17 cellular contexts compared by ENCODE assay signal in the genomic region with DNA sequence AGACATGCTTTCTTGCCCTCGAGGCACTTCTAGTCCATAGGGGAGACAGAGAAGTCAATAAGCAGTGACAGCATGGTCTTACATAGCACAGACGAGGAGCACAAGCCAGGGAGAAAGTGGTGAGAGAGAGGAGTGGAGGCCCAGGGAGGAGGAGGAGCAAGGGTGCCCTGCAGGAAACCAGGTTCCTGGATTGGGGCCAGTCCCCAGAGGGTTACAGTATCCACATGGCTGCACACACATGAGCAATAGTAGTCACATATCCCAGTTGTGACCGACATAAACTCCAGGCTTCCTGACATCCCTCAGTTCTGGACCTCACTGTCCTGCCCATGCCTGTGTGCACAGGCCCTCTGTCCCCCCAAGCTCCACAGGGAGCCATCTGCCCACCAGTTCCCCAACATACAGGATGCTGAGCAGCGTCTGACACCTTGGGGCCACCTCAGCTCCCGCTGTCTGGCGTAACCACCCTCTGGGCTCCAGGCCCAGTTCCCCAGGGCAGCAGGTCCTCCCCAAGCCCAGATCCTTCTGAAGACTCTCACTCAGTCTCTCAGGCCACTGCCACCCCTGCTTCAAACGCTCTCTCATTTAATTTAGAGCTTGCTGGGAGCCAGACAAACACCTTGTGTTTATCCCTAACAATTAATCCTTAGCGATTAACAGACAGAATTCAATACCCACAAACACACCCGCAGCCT. TPM values are rescaled to one million over a fixed set of nuclear protein-coding genes. Genes with fewer than 3 reads are reported as not detected.
DNase-seq lines count a peak whose midpoint lies in the region; ATAC-seq, FAIRE-seq and TF ChIP-seq lines count a peak whose summit lies in the region.
"Had no signal": no experiment of that assay in that cellular context is flagged by ENCODE, and none has a peak within 500 bp of the region (broad histone marks: within the 10 kb centered on the region; RNA-seq: fewer than 3 reads in every experiment).

No MANE protein-coding gene starts in this region.

- no peak overlapping the region for H3K4me3 Mint-ChIP-seq in activated CD8-positive, alpha-beta T cell treated with anti-CD3 and anti-CD28 coated beads for 36 hours
- no peak overlapping the region for H3K4me3 Mint-ChIP-seq in activated CD8-positive, alpha-beta T cell treated with anti-CD3 and anti-CD28 coated beads, Interleukin-2, amount 10 ng/mL, durations not matched to agents 7 days and 5 days
- H3K4me3 Mint-ChIP-seq: H9 had no signal

- BruUV-seq in K562 (replicated peaks; lab: Mats Ljungman, UMichigan), result no TSS peak

- no peaks in the 10 kb centered on the region for H3K27me3 Mint-ChIP-seq in activated CD8-positive, alpha-beta T cell treated with anti-CD3 and anti-CD28 coated beads for 36 hours
- H3K27me3 Mint-ChIP-seq in activated CD8-positive, alpha-beta T cell treated with anti-CD3 and anti-CD28 coated beads, Interleukin-2, amount 10 ng/mL, durations not matched to agents 7 days and 5 days (ENCODE audit: low read depth), result peaks cover 11% of the 10 kb centered on the region

- no peak overlapping the region for H3K27ac Mint-ChIP-seq in activated CD8-positive, alpha-beta T cell treated with anti-CD3 and anti-CD28 coated beads for 36 hours
- H3K27ac Mint-ChIP-seq in activated CD8-positive, alpha-beta T cell treated with anti-CD3 and anti-CD28 coated beads, Interleukin-2, amount 10 ng/mL, durations not matched to agents 7 days and 5 days, result no peak overlapping the region

- in situ Hi-C loops in K562 (cut with MboI), result no loop called here

- POLR2A ChIA-PET in activated CD8-positive, alpha-beta T cell treated with anti-CD3 and anti-CD28 coated beads for 36 hours (lab: Charles Lee), result interaction anchor here (0.6 kb wide), 2 partner anchors 13 to 52 kb away, joined by 3 read pairs; no protein-coding TSS in a partner anchor
- POLR2A ChIA-PET in activated CD8-positive, alpha-beta T cell treated with anti-CD3 and anti-CD28 coated beads, Interleukin-2, amount 10 ng/mL, durations not matched to agents 7 days and 5 days (lab: Charles Lee), result no interaction called here
- POLR2A ChIA-PET in K562 (lab: Yijun Ruan, JAX), result interaction anchor here (0.7 kb wide), 1 partner anchor 284 kb away, joined by 3 read pairs; no protein-coding TSS in a partner anchor

- peaks cover 3% of the 10 kb centered on the region for H3K9me1 ChIP-seq in K562 (ENCODE audit: control insufficient read depth, insufficient read depth, low read length)

- 2% methylated on average over 9 of the region's 9 CpGs for WGBS in K562 (ENCODE audit: insufficient coverage, low coverage, missing lambda C conversion rate)
- 60% methylated on average over 7 to 9 of the region's 9 CpGs for WGBS in thyroid gland, 2 donors

- no peak overlapping the region for H3K27ac ChIP-seq in K562 (ENCODE audit: extremely low read depth, low read depth, low read length)
- H3K27ac ChIP-seq in thyroid gland, result no peak overlapping the region
- H3K27ac ChIP-seq in ascending aorta, result no peak overlapping the region
- H3K27ac ChIP-seq: uterus had no signal

- H3K36me3 Mint-ChIP-seq in activated CD8-positive, alpha-beta T cell treated with anti-CD3 and anti-CD28 coated beads for 36 hours (ENCODE audit: low read depth), result no peaks in the 10 kb centered on the region
- H3K36me3 Mint-ChIP-seq in activated CD8-positive, alpha-beta T cell treated with anti-CD3 and anti-CD28 coated beads, Interleukin-2, amount 10 ng/mL, durations not matched to agents 7 days and 5 days (ENCODE audit: low read depth), result no peaks in the 10 kb centered on the region

- no peak for FAIRE-seq in K562 (lab: Jason Lieb, UNC)
- no peak for FAIRE-seq in H54 (lab: Jason Lieb, UNC)
- FAIRE-seq: endometrium, islet of Langerhans had no signal

- TF ChIP-seq POLR2A in K562 (conservative IDR thresholded peaks at IDR 0.05) (no peak), thyroid gland (IDR thresholded peaks at IDR 0.05) (no peak), H54 (IDR thresholded peaks at IDR 0.05; ENCODE audit: low read depth, low read length) (no peak)

- H2AFZ ChIP-seq in K562 (ENCODE audit: low read depth, low read length), result no peak overlapping the region

- H3K4me3 ChIP-seq in K562 (no peak overlapping the region), thyroid gland (replicated peaks in 1 of 3) (no peak overlapping the region), ascending aorta (no peak overlapping the region)
- H3K4me3 ChIP-seq: uterus had no signal

- peaks cover 0 to 46% of the 10 kb centered on the region in 2 experiments; a peak in 2 of 5 replicates for H3K27me3 ChIP-seq in K562 (ENCODE audit: control insufficient read depth in 2 of 2, insufficient read depth in 2 of 2, low read length in 2 of 2)
- no peaks in the 10 kb centered on the region for H3K27me3 ChIP-seq in thyroid gland
- no peaks in the 10 kb centered on the region for H3K27me3 ChIP-seq in ascending aorta
- H3K27me3 ChIP-seq: uterus had no signal

- H3K4me1 Mint-ChIP-seq in activated CD8-positive, alpha-beta T cell treated with anti-CD3 and anti-CD28 coated beads for 36 hours (ENCODE audit: low read depth), result peaks cover 7% of the 10 kb centered on the region
- peaks cover 5% of the 10 kb centered on the region for H3K4me1 Mint-ChIP-seq in activated CD8-positive, alpha-beta T cell treated with anti-CD3 and anti-CD28 coated beads, Interleukin-2, amount 10 ng/mL, durations not matched to agents 7 days and 5 days (ENCODE audit: low read depth)

- H3K9me3 ChIP-seq in K562 (replicated peaks; ENCODE audit: control insufficient read depth, insufficient read depth, low read depth, low read length) (no peaks in the 10 kb centered on the region), thyroid gland (no peaks in the 10 kb centered on the region), ascending aorta (peaks cover 0 to 6% of the 10 kb centered on the region in 2 donors)

- H3K9ac ChIP-seq in K562 (ENCODE audit: insufficient read depth in 1 of 2, low read depth in 2 of 2, low read length in 2 of 2), result no peak overlapping the region

- DNase-seq in activated CD8-positive, alpha-beta T cell treated with anti-CD3 and anti-CD28 coated beads for 36 hours, result peak; percentile 19
- no peak for DNase-seq in activated CD8-positive, alpha-beta T cell treated with anti-CD3 and anti-CD28 coated beads, Interleukin-2, amount 10 ng/mL, durations not matched to agents 7 days and 5 days
- DNase-seq in NCI-H2029 (lab: John Stamatoyannopoulos, UW), result peak; percentile 63
- no peak for DNase-seq in K562 (ENCODE audit: extremely low read depth in 1 of 4, low spot score in 3 of 4)
- peak; percentile 46 to 50 for DNase-seq in thyroid gland
- no peak for DNase-seq in ascending aorta (ENCODE audit: low spot score in 2 of 2)
- DNase-seq in mesenteric fat pad (ENCODE audit: low spot score), result no peak
- no peak for DNase-seq in H54 (ENCODE audit: insufficient read length, low spot score)
- DNase-seq: activated CD4-positive, alpha-beta T cell treated with anti-CD3 and anti-CD28 coated beads, Interleukin-2, amount 50 U/mL, for 1 hour; activated gamma-delta T cell treated with Interleukin-2 at 50 U/mL for 16 hours; H9; NCI-H1694; stimulated activated CD4-positive, alpha-beta T cell treated with anti-CD3 and anti-CD28 coated beads, Interleukin-1b, Interleukin-23, amount 100 ng/mL, for 48 hours; T-helper 2 cell; uterus had no signal

- no peak for ATAC-seq in activated CD8-positive, alpha-beta T cell treated with anti-CD3 and anti-CD28 coated beads for 36 hours
- ATAC-seq in activated CD8-positive, alpha-beta T cell treated with anti-CD3 and anti-CD28 coated beads, Interleukin-2, amount 10 ng/mL, durations not matched to agents 7 days and 5 days, result no peak
- ATAC-seq in K562, result no peak

- H4K20me1 ChIP-seq in K562 (replicated peaks; ENCODE audit: control insufficient read depth, insufficient read depth, low read length), result no peaks in the 10 kb centered on the region

- H3K4me1 ChIP-seq in K562 (replicated peaks in 1 of 2; ENCODE audit: control insufficient read depth in 2 of 2, insufficient read depth in 2 of 2, low read length in 2 of 2) (no peaks in the 10 kb centered on the region; a peak in 1 of 5 replicates), thyroid gland (peaks cover 0 to 7% of the 10 kb centered on the region in 2 donors), ascending aorta (no peaks in the 10 kb centered on the region)
- H3K4me1 ChIP-seq: uterus had no signal

- TF ChIP-seq EP300 in K562 (IDR thresholded peaks at IDR 0.05; ENCODE audit: low read length), result no peak

- no peaks in the 10 kb centered on the region for H3K79me2 ChIP-seq in K562 (ENCODE audit: control insufficient read depth, insufficient read depth, low read length)

- intact Hi-C loops in activated CD8-positive, alpha-beta T cell treated with anti-CD3 and anti-CD28 coated beads for 36 hours (cut with micrococcal nuclease), result no loop called here
- intact Hi-C loops in K562 (cut with micrococcal nuclease) (no loop called here), thyroid gland (cut with DNase I) (no loop called here), ascending aorta (cut with DNase I) (no loop called here)

- H3K36me3 ChIP-seq in K562 (ENCODE audit: control insufficient read depth, insufficient read depth, low read length) (no peaks in the 10 kb centered on the region), thyroid gland (no peaks in the 10 kb centered on the region), ascending aorta (no peaks in the 10 kb centered on the region)
- H3K36me3 ChIP-seq: uterus had no signal

- CTCF ChIA-PET in activated CD8-positive, alpha-beta T cell treated with anti-CD3 and anti-CD28 coated beads for 36 hours (lab: Charles Lee), result interaction anchor here (1.6 kb wide), 1 partner anchor 317 kb away, joined by 5 read pairs; no protein-coding TSS in a partner anchor
- CTCF ChIA-PET in activated CD8-positive, alpha-beta T cell treated with anti-CD3 and anti-CD28 coated beads, Interleukin-2, amount 10 ng/mL, durations not matched to agents 7 days and 5 days (lab: Charles Lee), result no interaction called here
- CTCF ChIA-PET in K562 (lab: Yijun Ruan, JAX; ENCODE audit: low intra/inter-chr PET ratio), result no interaction called here

- TF ChIP-seq CTCF in activated CD8-positive, alpha-beta T cell treated with anti-CD3 and anti-CD28 coated beads for 36 hours (IDR thresholded peaks at IDR 0.05), result no peak
- no peak for TF ChIP-seq CTCF in K562 (IDR thresholded peaks at IDR 0.05 in 2 of 3, conservative IDR thresholded peaks at IDR 0.05 in 1 of 3; ENCODE audit: insufficient read depth in 2 of 3, low read depth in 1 of 3, low read length in 3 of 3)
- no peak for TF ChIP-seq CTCF in thyroid gland (IDR thresholded peaks at IDR 0.05)
- no peak for TF ChIP-seq CTCF in ascending aorta (IDR thresholded peaks at IDR 0.05)

- no peaks in the 10 kb centered on the region for H3K9me3 Mint-ChIP-seq in activated CD8-positive, alpha-beta T cell treated with anti-CD3 and anti-CD28 coated beads for 36 hours
- H3K9me3 Mint-ChIP-seq in activated CD8-positive, alpha-beta T cell treated with anti-CD3 and anti-CD28 coated beads, Interleukin-2, amount 10 ng/mL, durations not matched to agents 7 days and 5 days (ENCODE audit: insufficient read depth), result no peaks in the 10 kb centered on the region
- H3K9me3 Mint-ChIP-seq: H9 had no signal

- no peak for TF ChIP-seq RAD21 in K562 (CRISPR knock-in tag; conservative IDR thresholded peaks at IDR 0.05 in 1 of 2, IDR thresholded peaks at IDR 0.05 in 1 of 2)

- H3K4me2 ChIP-seq in K562 (ENCODE audit: insufficient read depth, low read length), result no peak overlapping the region

RNA-seq across cellular contexts. Expression of gene DSCAML1, which starts 53.7 kb away (rescaled TPM):
- under 1 TPM; 0.13 to 0.29 TPM for total RNA-seq in activated CD8-positive, alpha-beta T cell treated with anti-CD3 and anti-CD28 coated beads for 36 hours
- under 1 TPM; 0.16 to 0.37 TPM for total RNA-seq in activated CD8-positive, alpha-beta T cell treated with anti-CD3 and anti-CD28 coated beads, Interleukin-2, amount 10 ng/mL, durations not matched to agents 7 days and 5 days
- not detected in 2 replicates for total RNA-seq in K562 (2011; cell fraction: chromatin; rRNA removed; ENCODE audit: low replicate concordance)
- total RNA-seq in K562 (2011; cell fraction: nucleolus; rRNA removed), result not detected in 2 replicates
- total RNA-seq in K562 (2011; cell fraction: nucleoplasm; rRNA removed), result not detected in 2 replicates
- not detected in 2 replicates for total RNA-seq in K562 (2014; rRNA removed)
- total RNA-seq in K562 (2014; rRNA removed; fragmentation: Illumina TruSeq; extraction: Trizol), result not detected in 2 replicates
- total RNA-seq in K562 (2015; rRNA removed; fragmentation: Illumina TruSeq; extraction: Trizol), result not detected in 2 replicates
- total RNA-seq in K562 (2021), result not detected in 2 replicates
- not detected in 2 replicates for polyA plus RNA-seq in K562 (2011; rRNA removed)
- not detected in 2 replicates for polyA plus RNA-seq in K562 (2011; cell fraction: cytosol; rRNA removed)
- polyA plus RNA-seq in K562 (2011; cell fraction: nucleus; rRNA removed), result not detected in 2 replicates
- polyA plus RNA-seq in K562 (2012), result not detected in 2 replicates
- not detected in 2 replicates for polyA plus RNA-seq in K562 (2014; fragmentation: Illumina TruSeq; extraction: Trizol)
- polyA plus RNA-seq in K562 (2014; fragmentation: Nextera tagmentation; extraction: Ambion mirVana), result not detected
- polyA plus RNA-seq in K562 (2014; rRNA removed), result not detected in 2 replicates
- polyA minus RNA-seq in K562 (2011; rRNA and poly(A)+ RNA removed), result not detected in 2 replicates
- polyA minus RNA-seq in K562 (2011; cell fraction: cytosol; rRNA and poly(A)+ RNA removed), result not detected in 2 replicates
- polyA minus RNA-seq in K562 (2011; cell fraction: nucleus; rRNA and poly(A)+ RNA removed), result not detected in 2 replicates
- 1 to 10 TPM in 2 of 4 donors, under 1 TPM in 2; 0.54 to 1.8 (median 0.99) TPM for total RNA-seq in thyroid gland
- not detected for total RNA-seq in ascending aorta
- total RNA-seq in mesenteric fat pad, result 0.45 TPM

Comparison
In these comparisons a context has a peak if more than half of its experiments do, and no peak if none do; other contexts are left out.
1. DNase-seq: peak in activated CD8-positive, alpha-beta T cell treated with anti-CD3 and anti-CD28 coated beads for 36 hours (single experiment), NCI-H2029 (single experiment) and thyroid gland (2 of 2); none in activated CD8-positive, alpha-beta T cell treated with anti-CD3 and anti-CD28 coated beads, Interleukin-2, amount 10 ng/mL, durations not matched to agents 7 days and 5 days (single experiment), K562 (0 of 4), ascending aorta (0 of 2), mesenteric fat pad (single experiment) and H54 (single experiment).